Comparison of ENCODE assay signal across 8 cellular contexts in genomic region chr1:150579110-150579954, GRCh38. TPM values are rescaled to one million over a fixed set of nuclear protein-coding genes. Genes with fewer than 3 reads are reported as not detected.
A peak's percentile ranks its signal among the peaks of the same experiment; 100 is the strongest.
DNase-seq lines count a peak whose midpoint lies in the region; ATAC-seq and TF ChIP-seq lines count a peak whose summit lies in the region.

Gene MCL1 (minus strand): TSS chr1:150579610. CDS start chr1:150579530, 80 bp downstream.

- BruUV-seq in A673 (replicated peaks; lab: Mats Ljungman, UMichigan) = no TSS peak

- peak; percentile 82 for ATAC-seq in GM18867 (IDR thresholded peaks at IDR 0.05; ENCODE audit: unreplicated experiment)
- ATAC-seq in HG03097 (IDR thresholded peaks at IDR 0.05; ENCODE audit: low FRiP score, unreplicated experiment) = peak; percentile 92

- H3K4me1 ChIP-seq in A673 (ENCODE audit: insufficient read depth, low read length, poor library complexity, severe bottlenecking) = peaks cover 26% of the 10 kb centered on the region
- peaks cover 15 to 32% (median 15%) of the 10 kb centered on the region in 3 donors for H3K4me1 ChIP-seq in skeletal muscle tissue (ENCODE audit: control insufficient read depth in 3 of 3, insufficient read depth in 3 of 3, low read length in 3 of 3)

- CTCF ChIA-PET in A673 (lab: Charles Lee) = interaction anchor here (0.6 to 1.8 kb wide), 5 partner anchors 39 to 348 kb away, joined by 3 to 8 read pairs (median 3); partner anchors contain the start of gene ENSA

- H3K27me3 ChIP-seq in A673 (replicated peaks; ENCODE audit: insufficient read depth, low read depth, low read length, poor library complexity) = no peaks in the 10 kb centered on the region
- no peaks in the 10 kb centered on the region for H3K27me3 ChIP-seq in skeletal muscle tissue (ENCODE audit: control insufficient read depth in 3 of 3, insufficient read depth in 3 of 3, low read length in 3 of 3)

- H3K27ac ChIP-seq in A673 (ENCODE audit: low read depth, low read length, poor library complexity, severe bottlenecking) = peak within 1 kb of the TSS; percentile 98
- peak within 1 kb of the TSS; percentile 97 for H3K27ac ChIP-seq in VCaP
- H3K27ac ChIP-seq in skeletal muscle tissue (ENCODE audit: low read depth, low read length) = peak within 1 kb of the TSS; percentile 100

- peak within 1 kb of the TSS; percentile 97 to 100 (median 100) for H3K9ac ChIP-seq in skeletal muscle tissue (ENCODE audit: low read depth in 1 of 3, low read length in 3 of 3)

- POLR2A ChIA-PET in A673 (lab: Charles Lee; ENCODE audit: low non-redundant PET) = interaction anchor here (0.5 to 1.7 kb wide), 6 partner anchors 25 to 343 kb away, joined by 3 to 13 read pairs (median 6); partner anchors contain the start of gene ENSA

- peak; percentile 97 for DNase-seq in A673 (ENCODE audit: low spot score)
- DNase-seq in NCI-H2171 treated with DMSO at 0.1 percent for 48 hours (lab: John Stamatoyannopoulos, UW) = peak; percentile 93
- peak; percentile 91 to 97 for DNase-seq in T47D (ENCODE audit: low read depth in 1 of 2, low spot score in 1 of 2)

- H3K36me3 ChIP-seq in A673 (ENCODE audit: insufficient read depth, low read length, poor library complexity, severe bottlenecking) = peaks cover 40% of the 10 kb centered on the region
- peaks cover 15 to 42% (median 38%) of the 10 kb centered on the region in 3 donors for H3K36me3 ChIP-seq in skeletal muscle tissue (ENCODE audit: control insufficient read depth in 3 of 3, insufficient read depth in 3 of 3, low read length in 3 of 3)

- in situ Hi-C loops in T47D (cut with HindIII; ENCODE audit: low pct_unique_long_range_greater_than_20kb, low sequenced_read_pairs) = no loop called here

- TF ChIP-seq CTCF in A673 (conservative IDR thresholded peaks at IDR 0.05; ENCODE audit: low read depth, low read length) = no peak
- no peak for TF ChIP-seq CTCF in VCaP (conservative IDR thresholded peaks at IDR 0.05)

- no peaks in the 10 kb centered on the region for H3K9me3 ChIP-seq in A673 (ENCODE audit: low read depth, low read length, poor library complexity, severe bottlenecking)
- H3K9me3 ChIP-seq in iPS-18c (ENCODE audit: control insufficient read depth, insufficient read depth, low read length) = no peaks in the 10 kb centered on the region
- no peaks in the 10 kb centered on the region for H3K9me3 ChIP-seq in skeletal muscle tissue (ENCODE audit: control insufficient read depth in 3 of 3, low read length in 3 of 3)

- intact Hi-C loops in A673 (cut with micrococcal nuclease; ENCODE audit: unreplicated experiment) = loop anchor here (2.0 kb wide), 2 partner anchors 41 to 49 kb away; partner anchors contain the start of gene ENSA

- H3K4me3 ChIP-seq in A673 (ENCODE audit: low read depth, low read length, poor library complexity, severe bottlenecking) = peak within 1 kb of the TSS; percentile 90
- peak within 1 kb of the TSS; percentile 86 for H3K4me3 ChIP-seq in iPS-18c (ENCODE audit: insufficient read depth, low read depth, low read length)
- H3K4me3 ChIP-seq in skeletal muscle tissue (ENCODE audit: low read length in 3 of 3) = peak within 1 kb of the TSS; percentile 93 to 97 (median 96)

RNA-seq across cellular contexts. Expression of gene MCL1, which starts in this region (rescaled TPM):
- total RNA-seq in A673 (2021) (123 and 163 TPM in 2 replicates), skeletal muscle tissue (157 TPM)

Comparison
In these comparisons a context has a peak if more than half of its experiments do, and no peak if none do; other contexts are left out.
1. Peak in every context shown above with its lines: DNase-seq, ATAC-seq, H3K4me3 ChIP-seq and H3K27ac ChIP-seq.